ENCODE assay signal across 8 cellular contexts in genomic region chr15:38252481-38253311, GRCh38. TPM values are rescaled to one million over a fixed set of nuclear protein-coding genes. Genes with fewer than 3 reads are reported as not detected.
DNase-seq lines count a peak whose midpoint lies in the region; FAIRE-seq and TF ChIP-seq lines count a peak whose summit lies in the region.

Gene SPRED1, plus strand, starts transcription at chr15:38252836. Its CDS starts 350 bp downstream, at chr15:38253186.

- TF ChIP-seq CTCF in HFFc6 (IDR thresholded peaks at IDR 0.05) (no peak), nephron progenitor cell (IDR thresholded peaks at IDR 0.05) (no peak), type B pancreatic cell (conservative IDR thresholded peaks at IDR 0.05) (no peak)

- no peak for FAIRE-seq in frontal cortex (lab: Jason Lieb, UNC)

- H3K27ac Mint-ChIP-seq in HFFc6 = peak within 1 kb of the TSS; percentile 95
- H3K27ac Mint-ChIP-seq in nephron progenitor cell = peak within 1 kb of the TSS; percentile 99
- peak within 1 kb of the TSS; percentile 93 for H3K27ac Mint-ChIP-seq in type B pancreatic cell

- DNase-seq in NCI-H1417 (lab: John Stamatoyannopoulos, UW) (peak in 2 of 3 experiments; percentile 68 to 82), NCI-H1417 treated with DMSO at 0.1 percent for 48 hours (lab: John Stamatoyannopoulos, UW) (no peak), HFFc6 (peak; percentile 46), NCI-H226 (peak; percentile 16), activated gamma-delta T cell (lab: John Stamatoyannopoulos, UW) (peak; percentile 16), frontal cortex (ENCODE audit: low spot score in 2 of 2) (peak; percentile 44 to 66), nephron progenitor cell (peak; percentile 73), type B pancreatic cell (ENCODE audit: extremely low spot score, unreplicated experiment) (peak; percentile 73)

- peaks cover 44% of the 10 kb centered on the region for H3K4me1 Mint-ChIP-seq in HFFc6 (ENCODE audit: low read depth)
- H3K4me1 Mint-ChIP-seq in nephron progenitor cell = peaks cover 52% of the 10 kb centered on the region
- H3K4me1 Mint-ChIP-seq in type B pancreatic cell (ENCODE audit: unreplicated experiment) = peaks cover 32% of the 10 kb centered on the region

- H3K36me3 Mint-ChIP-seq in HFFc6 (ENCODE audit: low read depth) = peaks cover 15% of the 10 kb centered on the region
- no peaks in the 10 kb centered on the region for H3K36me3 Mint-ChIP-seq in nephron progenitor cell (ENCODE audit: low read depth)
- H3K36me3 Mint-ChIP-seq in type B pancreatic cell = no peaks in the 10 kb centered on the region

- peaks cover 4% of the 10 kb centered on the region for H3K27me3 Mint-ChIP-seq in HFFc6 (ENCODE audit: insufficient read depth)
- H3K27me3 Mint-ChIP-seq in nephron progenitor cell (ENCODE audit: low read depth, poor library complexity) = peaks cover 3% of the 10 kb centered on the region
- H3K27me3 Mint-ChIP-seq in type B pancreatic cell = peaks cover 30% of the 10 kb centered on the region

- H3K4me3 Mint-ChIP-seq in HFFc6 = peak within 1 kb of the TSS; percentile 99
- peak within 1 kb of the TSS; percentile 98 for H3K4me3 Mint-ChIP-seq in nephron progenitor cell
- peak within 1 kb of the TSS; percentile 94 for H3K4me3 Mint-ChIP-seq in type B pancreatic cell

- no peaks in the 10 kb centered on the region for H3K9me3 Mint-ChIP-seq in HFFc6
- H3K9me3 Mint-ChIP-seq in nephron progenitor cell = no peaks in the 10 kb centered on the region
- no peaks in the 10 kb centered on the region for H3K9me3 Mint-ChIP-seq in type B pancreatic cell

RNA-seq across cellular contexts. Expression of gene SPRED1, which starts in this region (rescaled TPM):
- total RNA-seq in HFFc6 (2021; fragmentation: NEBNext Ultra II Directional; extraction: Animal tissue kit (Norgen Biotek cat#: 25700)) = 10 to 100 TPM; 39.9 to 46.0 (median 41.7) TPM
- total RNA-seq in frontal cortex (70.9 TPM), type B pancreatic cell (ENCODE audit: low replicate concordance) (9.2 and 25.6 TPM in 2 replicates)
